Comparison of ENCODE assay signal across 10 cellular contexts in genomic region chr3:98540346-98540745, GRCh38. TPM values are rescaled to one million over a fixed set of nuclear protein-coding genes. Genes with fewer than 3 reads are reported as not detected.
DNase-seq lines count a peak whose midpoint lies in the region; ATAC-seq lines count a peak whose summit lies in the region.
"Had no signal": no experiment of that assay in that cellular context is flagged by ENCODE, and none has a peak within 500 bp of the region (broad histone marks: within the 10 kb centered on the region; RNA-seq: fewer than 3 reads in every experiment).

No MANE protein-coding gene starts in this region.

- H3K9me3 Mint-ChIP-seq in activated naive CD4-positive, alpha-beta T cell treated with anti-CD3 and anti-CD28 coated beads, Interleukin-2, amount 50 U/mL, for 72 hours: no peaks in the 10 kb centered on the region
- no peaks in the 10 kb centered on the region for H3K9me3 Mint-ChIP-seq in activated naive CD4-positive, alpha-beta T cell treated with anti-CD3 and anti-CD28 coated beads for 36 hours
- no peaks in the 10 kb centered on the region for H3K9me3 Mint-ChIP-seq in stimulated activated naive CD8-positive, alpha-beta T cell treated with anti-CD3 and anti-CD28 coated beads, Interleukin-15, amount 100 ng/mL, for 72 hours

- intact Hi-C loops in activated naive CD4-positive, alpha-beta T cell treated with anti-CD3 and anti-CD28 coated beads for 36 hours (cut with micrococcal nuclease): no loop called here

- CTCF ChIA-PET in activated naive CD4-positive, alpha-beta T cell treated with anti-CD3 and anti-CD28 coated beads for 36 hours (lab: Charles Lee): interaction anchor here (1.3 kb wide), 1 partner anchor 16 kb away, joined by 5 read pairs; no protein-coding TSS in a partner anchor

- peak overlapping the region in 1 of 2 donors; percentile 74 for H3K27ac Mint-ChIP-seq in activated naive CD4-positive, alpha-beta T cell treated with anti-CD3 and anti-CD28 coated beads, Interleukin-2, amount 50 U/mL, for 72 hours
- no peak overlapping the region for H3K27ac Mint-ChIP-seq in activated naive CD4-positive, alpha-beta T cell treated with anti-CD3 and anti-CD28 coated beads for 36 hours
- H3K27ac Mint-ChIP-seq in stimulated activated naive CD8-positive, alpha-beta T cell treated with anti-CD3 and anti-CD28 coated beads, Interleukin-15, amount 100 ng/mL, for 72 hours: no peak overlapping the region

- no peak overlapping the region for H3K4me3 Mint-ChIP-seq in activated naive CD4-positive, alpha-beta T cell treated with anti-CD3 and anti-CD28 coated beads for 36 hours
- H3K4me3 Mint-ChIP-seq in stimulated activated naive CD8-positive, alpha-beta T cell treated with anti-CD3 and anti-CD28 coated beads, Interleukin-15, amount 100 ng/mL, for 72 hours: peak overlapping the region; percentile 32 to 59

- DNase-seq in activated naive CD4-positive, alpha-beta T cell treated with anti-CD3 and anti-CD28 coated beads, Interleukin-2, amount 50 U/mL, for 72 hours (ENCODE audit: low spot score in 2 of 2): no peak
- DNase-seq in activated naive CD4-positive, alpha-beta T cell treated with anti-CD3 and anti-CD28 coated beads for 36 hours: no peak
- DNase-seq in NOMO-1 (lab: John Stamatoyannopoulos, UW; ENCODE audit: unreplicated experiment in 2 of 2) (peak; percentile 52 to 74), hippocampal formation (lab: John Stamatoyannopoulos, UW) (no peak), NCI-H1930 (lab: John Stamatoyannopoulos, UW) (no peak)
- no peak for DNase-seq in stimulated activated naive CD8-positive, alpha-beta T cell treated with anti-CD3 and anti-CD28 coated beads, Interleukin-15, amount 100 ng/mL, for 72 hours
- DNase-seq in stimulated activated CD4-positive, alpha-beta T cell treated with anti-CD3 and anti-CD28 coated beads, Interleukin-1b, Interleukin-23, amount 100 ng/mL, for 48 hours: no peak
- DNase-seq: mesendoderm; stimulated activated CD4-positive, alpha-beta T cell treated with anti-CD3 and anti-CD28 coated beads, Interleukin-2, amount 100 ng/mL, for 24 hours had no signal

- H3K36me3 Mint-ChIP-seq in activated naive CD4-positive, alpha-beta T cell treated with anti-CD3 and anti-CD28 coated beads, Interleukin-2, amount 50 U/mL, for 72 hours: peaks cover 0 to 13% of the 10 kb centered on the region in 2 donors
- H3K36me3 Mint-ChIP-seq in activated naive CD4-positive, alpha-beta T cell treated with anti-CD3 and anti-CD28 coated beads for 36 hours (ENCODE audit: low read depth): no peaks in the 10 kb centered on the region

- peak; percentile 42 to 46 for ATAC-seq in activated naive CD4-positive, alpha-beta T cell treated with anti-CD3 and anti-CD28 coated beads, Interleukin-2, amount 50 U/mL, for 72 hours
- peak; percentile 41 for ATAC-seq in HG02852 (IDR thresholded peaks at IDR 0.05; ENCODE audit: unreplicated experiment)
- ATAC-seq in stimulated activated naive CD8-positive, alpha-beta T cell treated with anti-CD3 and anti-CD28 coated beads, Interleukin-15, amount 100 ng/mL, for 72 hours: peak; percentile 55

- no peaks in the 10 kb centered on the region for H3K27me3 Mint-ChIP-seq in activated naive CD4-positive, alpha-beta T cell treated with anti-CD3 and anti-CD28 coated beads for 36 hours (ENCODE audit: low read depth)
- no peaks in the 10 kb centered on the region for H3K27me3 Mint-ChIP-seq in stimulated activated naive CD8-positive, alpha-beta T cell treated with anti-CD3 and anti-CD28 coated beads, Interleukin-15, amount 100 ng/mL, for 72 hours

- peaks cover 35% of the 10 kb centered on the region for H3K4me1 Mint-ChIP-seq in activated naive CD4-positive, alpha-beta T cell treated with anti-CD3 and anti-CD28 coated beads for 36 hours (ENCODE audit: low read depth)
- peaks cover 64% of the 10 kb centered on the region for H3K4me1 Mint-ChIP-seq in stimulated activated naive CD8-positive, alpha-beta T cell treated with anti-CD3 and anti-CD28 coated beads, Interleukin-15, amount 100 ng/mL, for 72 hours

RNA-seq across cellular contexts. Expression of gene GPR15, which starts 8.6 kb away (rescaled TPM):
- 1 to 10 TPM in 1 of 2 donors, under 1 TPM in 1; 0.91 to 1.5 TPM for total RNA-seq in activated naive CD4-positive, alpha-beta T cell treated with anti-CD3 and anti-CD28 coated beads, Interleukin-2, amount 50 U/mL, for 72 hours
- under 1 TPM; 0.25 to 0.26 TPM for total RNA-seq in activated naive CD4-positive, alpha-beta T cell treated with anti-CD3 and anti-CD28 coated beads for 36 hours

RNA-seq across cellular contexts. Expression of gene CLDND1, which starts 17.6 kb away (rescaled TPM):
- 100 to 1,000 TPM; 161 to 559 TPM for total RNA-seq in activated naive CD4-positive, alpha-beta T cell treated with anti-CD3 and anti-CD28 coated beads, Interleukin-2, amount 50 U/mL, for 72 hours
- total RNA-seq in activated naive CD4-positive, alpha-beta T cell treated with anti-CD3 and anti-CD28 coated beads for 36 hours: 10 to 100 TPM; 91.7 to 94.6 TPM

RNA-seq across cellular contexts. Expression of gene OR5K2, which starts 42.9 kb away (rescaled TPM):
- total RNA-seq in activated naive CD4-positive, alpha-beta T cell treated with anti-CD3 and anti-CD28 coated beads, Interleukin-2, amount 50 U/mL, for 72 hours: not detected
- not detected for total RNA-seq in activated naive CD4-positive, alpha-beta T cell treated with anti-CD3 and anti-CD28 coated beads for 36 hours

RNA-seq across cellular contexts. Expression of gene CPOX, which starts 53.1 kb away (rescaled TPM):
- total RNA-seq in activated naive CD4-positive, alpha-beta T cell treated with anti-CD3 and anti-CD28 coated beads, Interleukin-2, amount 50 U/mL, for 72 hours: 10 to 100 TPM; 39.4 to 47.0 TPM
- total RNA-seq in activated naive CD4-positive, alpha-beta T cell treated with anti-CD3 and anti-CD28 coated beads for 36 hours: 10 to 100 TPM; 22.0 to 22.3 TPM

Comparison
In these comparisons a context has a peak if more than half of its experiments do, and no peak if none do; other contexts are left out.
1. DNase-seq: peak in NOMO-1 (2 of 2); none in activated naive CD4-positive, alpha-beta T cell treated with anti-CD3 and anti-CD28 coated beads, Interleukin-2, amount 50 U/mL, for 72 hours (0 of 2), activated naive CD4-positive, alpha-beta T cell treated with anti-CD3 and anti-CD28 coated beads for 36 hours (single experiment), stimulated activated naive CD8-positive, alpha-beta T cell treated with anti-CD3 and anti-CD28 coated beads, Interleukin-15, amount 100 ng/mL, for 72 hours (0 of 2), stimulated activated CD4-positive, alpha-beta T cell treated with anti-CD3 and anti-CD28 coated beads, Interleukin-1b, Interleukin-23, amount 100 ng/mL, for 48 hours (single experiment), hippocampal formation (0 of 2) and NCI-H1930 (0 of 2).
2. Peak in every context shown above with its lines, with median percentiles within 50 percentile points of each other: ATAC-seq.